In the genomic region with DNA sequence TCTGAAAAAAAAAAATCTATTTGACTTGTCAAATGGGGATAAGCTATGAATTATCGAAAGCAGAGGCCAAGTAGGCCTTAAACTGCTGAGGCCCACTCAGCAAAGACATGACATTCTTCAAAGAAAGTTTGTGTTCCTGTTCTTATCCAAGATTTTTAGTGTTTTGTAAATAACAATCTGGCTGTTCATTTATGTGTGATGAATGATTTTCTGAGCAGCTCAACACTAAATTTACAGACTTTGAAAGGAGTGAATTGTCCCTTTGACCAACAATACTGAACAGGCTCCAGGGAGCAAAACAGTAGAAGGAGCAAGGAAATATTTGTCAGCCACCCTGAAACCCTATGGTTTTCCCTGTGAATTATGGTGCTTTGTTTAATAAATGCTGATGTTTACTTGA, we compare ENCODE assay signal across 34 cellular contexts.
"Had no signal": no experiment of that assay in that cellular context is flagged by ENCODE, and none has a peak within 500 bp of the region (broad histone marks: within the 10 kb centered on the region; RNA-seq: fewer than 3 reads in every experiment).

No MANE protein-coding gene starts in this region.

- H3K9me3 Mint-ChIP-seq: activated CD4-positive, alpha-beta memory T cell treated with anti-CD3 and anti-CD28 coated beads, Interleukin-2, amount 10 ng/mL, durations not matched to agents 7 days and 5 days; activated naive CD8-positive, alpha-beta T cell treated with anti-CD3 and anti-CD28 coated beads, Interleukin-2, amount 10 ng/mL, durations not matched to agents 7 days and 5 days had no signal

- H2AFZ ChIP-seq: PC-9 had no signal

- H3K4me2 ChIP-seq: PC-9 had no signal

- DNase-seq: activated CD4-positive, alpha-beta memory T cell treated with anti-CD3 and anti-CD28 coated beads, Interleukin-2, amount 10 ng/mL, durations not matched to agents 7 days and 5 days; activated CD4-positive, alpha-beta T cell treated with anti-CD3 and anti-CD28 coated beads for 1 hour; activated CD4-positive, alpha-beta T cell treated with anti-CD3 and anti-CD28 coated beads for 48 hours; activated CD4-positive, CD25-positive, alpha-beta regulatory T cell; activated effector memory CD4-positive, alpha-beta T cell treated with anti-CD3 and anti-CD28 coated beads, Interleukin-2, amount 50 U/mL, for 16 hours; activated naive CD4-positive, alpha-beta T cell; activated naive CD8-positive, alpha-beta T cell treated with anti-CD3 and anti-CD28 coated beads, Interleukin-2, amount 10 ng/mL, durations not matched to agents 7 days and 5 days; activated T-cell treated with anti-CD3 and anti-CD28 coated beads, Interleukin-2, amount 50 U/mL, for 1 hour; activated T-cell treated with anti-CD3 and anti-CD28 coated beads, Interleukin-2, amount 50 U/mL, for 72 hours; amygdala; Kasumi-1; KG1; MG63; NCI-H1092; NCI-H1417; NCI-H146; NCI-H187; NCI-H2029 treated with DMSO at 0.1 percent for 48 hours; NCI-H2107; NCI-H2171; NCI-H510A; NCI-H526; NCI-H748 treated with DMSO at 0.1 percent for 48 hours; NK-92 treated with Interleukin-12 subunit alpha and Interleukin-12 subunit beta, amount 100 ng/mL, for 24 hours; SIG-M5; T1000; WERI-Rb-1 had no signal

- H3K4me3 Mint-ChIP-seq: activated CD4-positive, alpha-beta memory T cell treated with anti-CD3 and anti-CD28 coated beads, Interleukin-2, amount 10 ng/mL, durations not matched to agents 7 days and 5 days; activated naive CD4-positive, alpha-beta T cell treated with anti-CD3 and anti-CD28 coated beads, Interleukin-2, amount 50 U/mL, for 24 hours; activated naive CD8-positive, alpha-beta T cell treated with anti-CD3 and anti-CD28 coated beads, Interleukin-2, amount 10 ng/mL, durations not matched to agents 7 days and 5 days; activated T-cell treated with anti-CD3 and anti-CD28 coated beads, Interleukin-2, amount 50 U/mL, for 72 hours; activated T-helper 17 cell treated with anti-CD3 and anti-CD28 coated beads, Interleukin-2, amount 50 U/mL, for 72 hours had no signal

- H3K36me3 ChIP-seq: ascending aorta, cardiac muscle cell, MG63, WERI-Rb-1 had no signal

- H3K27ac ChIP-seq: ascending aorta, cardiac muscle cell, PC-9, RWPE1, WERI-Rb-1 had no signal

- H3K4me3 ChIP-seq: ascending aorta, cardiac muscle cell, MG63, PC-9 had no signal

- H3K4me1 ChIP-seq: ascending aorta had no signal

- ATAC-seq: activated T-cell treated with anti-CD3 and anti-CD28 coated beads, Interleukin-2, amount 50 U/mL, for 72 hours; activated T-helper 17 cell treated with anti-CD3 and anti-CD28 coated beads, Interleukin-2, amount 50 U/mL, for 72 hours; Right ventricle myocardium inferior had no signal

- H3K27ac Mint-ChIP-seq: activated CD4-positive, alpha-beta memory T cell treated with anti-CD3 and anti-CD28 coated beads, Interleukin-2, amount 10 ng/mL, durations not matched to agents 7 days and 5 days; activated naive CD4-positive, alpha-beta T cell treated with anti-CD3 and anti-CD28 coated beads, Interleukin-2, amount 50 U/mL, for 24 hours; activated naive CD8-positive, alpha-beta T cell treated with anti-CD3 and anti-CD28 coated beads, Interleukin-2, amount 10 ng/mL, durations not matched to agents 7 days and 5 days; activated T-cell treated with anti-CD3 and anti-CD28 coated beads, Interleukin-2, amount 50 U/mL, for 72 hours; activated T-helper 17 cell treated with anti-CD3 and anti-CD28 coated beads, Interleukin-2, amount 50 U/mL, for 72 hours had no signal

- H3K27me3 ChIP-seq: ascending aorta, cardiac muscle cell, MG63 had no signal

- H3K4me1 Mint-ChIP-seq: activated CD4-positive, alpha-beta memory T cell treated with anti-CD3 and anti-CD28 coated beads, Interleukin-2, amount 10 ng/mL, durations not matched to agents 7 days and 5 days; activated naive CD4-positive, alpha-beta T cell treated with anti-CD3 and anti-CD28 coated beads, Interleukin-2, amount 50 U/mL, for 24 hours; activated naive CD8-positive, alpha-beta T cell treated with anti-CD3 and anti-CD28 coated beads, Interleukin-2, amount 10 ng/mL, durations not matched to agents 7 days and 5 days; activated T-helper 17 cell treated with anti-CD3 and anti-CD28 coated beads, Interleukin-2, amount 50 U/mL, for 72 hours had no signal

- H3K27me3 Mint-ChIP-seq: activated CD4-positive, alpha-beta memory T cell treated with anti-CD3 and anti-CD28 coated beads, Interleukin-2, amount 10 ng/mL, durations not matched to agents 7 days and 5 days; activated naive CD4-positive, alpha-beta T cell treated with anti-CD3 and anti-CD28 coated beads, Interleukin-2, amount 50 U/mL, for 24 hours; activated naive CD8-positive, alpha-beta T cell treated with anti-CD3 and anti-CD28 coated beads, Interleukin-2, amount 10 ng/mL, durations not matched to agents 7 days and 5 days; activated T-helper 17 cell treated with anti-CD3 and anti-CD28 coated beads, Interleukin-2, amount 50 U/mL, for 72 hours had no signal

- H3K36me3 Mint-ChIP-seq: activated naive CD4-positive, alpha-beta T cell treated with anti-CD3 and anti-CD28 coated beads, Interleukin-2, amount 50 U/mL, for 24 hours; activated naive CD8-positive, alpha-beta T cell treated with anti-CD3 and anti-CD28 coated beads, Interleukin-2, amount 10 ng/mL, durations not matched to agents 7 days and 5 days had no signal
